1 cellular context compared by ENCODE assay signal in genomic region chr2:105804266-105804665, GRCh38.
TF ChIP-seq lines count a peak whose summit lies in the region.

No MANE protein-coding gene starts in this region.

TF ChIP-seq in HEK293, 187 proteins besides CTCF, POLR2A, EP300 and RAD21 (continued from another document and continues in another):
- TF ChIP-seq ZNF121 (tag by site-specific recombination; IDR thresholded peaks at IDR 0.05) (no peak), KLF7 (tag by site-specific recombination; IDR thresholded peaks at IDR 0.05; ENCODE audit: borderline replicate concordance) (no peak), ZNF248 (tag by site-specific recombination; IDR thresholded peaks at IDR 0.05) (no peak), SP7 (tag by site-specific recombination; IDR thresholded peaks at IDR 0.05) (0 out of 2 replicates have a peak, but pooled peaks have one; percentile 43), ZNF548 (tag by site-specific recombination; IDR thresholded peaks at IDR 0.05) (no peak), OSR2 (tag by site-specific recombination; IDR thresholded peaks at IDR 0.05) (peak; percentile 46; the same call in 1 of the 2 replicates), ZNF692 (tag by site-specific recombination; IDR thresholded peaks at IDR 0.05) (0 out of 2 replicates have a peak, but pooled peaks have one; percentile 41), ZNF645 (tag by site-specific recombination; IDR thresholded peaks at IDR 0.05) (no peak), ZNF350 (tag by site-specific recombination; IDR thresholded peaks at IDR 0.05) (no peak), ZNF529 (tag by site-specific recombination; IDR thresholded peaks at IDR 0.05; ENCODE audit: insufficient replicate concordance) (no peak), SCRT2 (tag by site-specific recombination; IDR thresholded peaks at IDR 0.05) (no peak), ZEB2 (tag by site-specific recombination; IDR thresholded peaks at IDR 0.05) (peak; percentile 70), PRDM1 (tag by site-specific recombination; IDR thresholded peaks at IDR 0.05) (no peak), SETDB1 (IDR thresholded peaks at IDR 0.05; ENCODE audit: insufficient read length, low read length) (no peak), PRDM6 (tag by site-specific recombination; IDR thresholded peaks at IDR 0.05) (peak; percentile 83), ZNF580 (tag by site-specific recombination; IDR thresholded peaks at IDR 0.05) (no peak; the same call in 1 of the 2 replicates), ZBTB10 (tag by site-specific recombination; IDR thresholded peaks at IDR 0.05) (no peak), ZNF202 (tag by site-specific recombination; IDR thresholded peaks at IDR 0.05; ENCODE audit: borderline replicate concordance) (no peak), ZNF621 (tag by site-specific recombination; IDR thresholded peaks at IDR 0.05) (no peak), ZNF660 (tag by site-specific recombination; IDR thresholded peaks at IDR 0.05) (0 out of 2 replicates have a peak, but pooled peaks have one; percentile 37), ZBTB20 (tag by site-specific recombination; IDR thresholded peaks at IDR 0.05) (no peak), ZNF2 (tag by site-specific recombination; IDR thresholded peaks at IDR 0.05) (no peak), ZNF76 (tag by site-specific recombination; IDR thresholded peaks at IDR 0.05; ENCODE audit: borderline replicate concordance, low read depth) (no peak), ZNF555 (tag by site-specific recombination; conservative IDR thresholded peaks at IDR 0.05) (no peak), ZNF335 (tag by site-specific recombination; conservative IDR thresholded peaks at IDR 0.05) (no peak), ZNF544 (tag by site-specific recombination; IDR thresholded peaks at IDR 0.05) (no peak), SP3 (tag by site-specific recombination; IDR thresholded peaks at IDR 0.05) (no peak), SALL2 (tag by site-specific recombination; IDR thresholded peaks at IDR 0.05; ENCODE audit: borderline replicate concordance) (no peak), ZNF324 (tag by site-specific recombination; IDR thresholded peaks at IDR 0.05) (no peak), ZNF10 (tag by site-specific recombination; IDR thresholded peaks at IDR 0.05) (no peak), ZNF138 (tag by site-specific recombination; IDR thresholded peaks at IDR 0.05; ENCODE audit: borderline replicate concordance) (no peak), GFI1B (tag by site-specific recombination; IDR thresholded peaks at IDR 0.05) (0 out of 2 replicates have a peak, but pooled peaks have one; percentile 10), ZNF629 (tag by site-specific recombination; IDR thresholded peaks at IDR 0.05) (0 out of 2 replicates have a peak, but pooled peaks have one; percentile 23), MZF1 (tag by site-specific recombination; IDR thresholded peaks at IDR 0.05; ENCODE audit: borderline replicate concordance) (no peak), PBX3 (CRISPR knock-in tag; IDR thresholded peaks at IDR 0.05) (no peak), ZNF596 (tag by site-specific recombination; IDR thresholded peaks at IDR 0.05) (no peak), ZNF366 (tag by site-specific recombination; conservative IDR thresholded peaks at IDR 0.05) (peak; percentile 44; the same call in 1 of the 2 replicates), ZNF518A (tag by site-specific recombination; conservative IDR thresholded peaks at IDR 0.05; ENCODE audit: low read depth) (no peak)
- TF ChIP-seq, protein P1, sequence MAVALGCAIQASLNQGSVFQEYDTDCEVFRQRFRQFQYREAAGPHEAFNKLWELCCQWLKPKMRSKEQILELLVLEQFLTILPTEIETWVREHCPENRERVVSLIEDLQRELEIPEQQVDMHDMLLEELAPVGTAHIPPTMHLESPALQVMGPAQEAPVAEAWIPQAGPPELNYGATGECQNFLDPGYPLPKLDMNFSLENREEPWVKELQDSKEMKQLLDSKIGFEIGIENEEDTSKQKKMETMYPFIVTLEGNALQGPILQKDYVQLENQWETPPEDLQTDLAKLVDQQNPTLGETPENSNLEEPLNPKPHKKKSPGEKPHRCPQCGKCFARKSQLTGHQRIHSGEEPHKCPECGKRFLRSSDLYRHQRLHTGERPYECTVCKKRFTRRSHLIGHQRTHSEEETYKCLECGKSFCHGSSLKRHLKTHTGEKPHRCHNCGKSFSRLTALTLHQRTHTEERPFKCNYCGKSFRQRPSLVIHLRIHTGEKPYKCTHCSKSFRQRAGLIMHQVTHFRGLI (tag by site-specific recombination; IDR thresholded peaks at IDR 0.05), result no peak
- TF ChIP-seq, protein P2, sequence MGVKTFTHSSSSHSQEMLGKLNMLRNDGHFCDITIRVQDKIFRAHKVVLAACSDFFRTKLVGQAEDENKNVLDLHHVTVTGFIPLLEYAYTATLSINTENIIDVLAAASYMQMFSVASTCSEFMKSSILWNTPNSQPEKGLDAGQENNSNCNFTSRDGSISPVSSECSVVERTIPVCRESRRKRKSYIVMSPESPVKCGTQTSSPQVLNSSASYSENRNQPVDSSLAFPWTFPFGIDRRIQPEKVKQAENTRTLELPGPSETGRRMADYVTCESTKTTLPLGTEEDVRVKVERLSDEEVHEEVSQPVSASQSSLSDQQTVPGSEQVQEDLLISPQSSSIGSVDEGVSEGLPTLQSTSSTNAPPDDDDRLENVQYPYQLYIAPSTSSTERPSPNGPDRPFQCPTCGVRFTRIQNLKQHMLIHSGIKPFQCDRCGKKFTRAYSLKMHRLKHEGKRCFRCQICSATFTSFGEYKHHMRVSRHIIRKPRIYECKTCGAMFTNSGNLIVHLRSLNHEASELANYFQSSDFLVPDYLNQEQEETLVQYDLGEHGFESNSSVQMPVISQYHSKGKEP (tag by site-specific recombination; IDR thresholded peaks at IDR 0.05), result peak; percentile 47; the same call in 1 of the 2 replicates
- TF ChIP-seq, protein P3, sequence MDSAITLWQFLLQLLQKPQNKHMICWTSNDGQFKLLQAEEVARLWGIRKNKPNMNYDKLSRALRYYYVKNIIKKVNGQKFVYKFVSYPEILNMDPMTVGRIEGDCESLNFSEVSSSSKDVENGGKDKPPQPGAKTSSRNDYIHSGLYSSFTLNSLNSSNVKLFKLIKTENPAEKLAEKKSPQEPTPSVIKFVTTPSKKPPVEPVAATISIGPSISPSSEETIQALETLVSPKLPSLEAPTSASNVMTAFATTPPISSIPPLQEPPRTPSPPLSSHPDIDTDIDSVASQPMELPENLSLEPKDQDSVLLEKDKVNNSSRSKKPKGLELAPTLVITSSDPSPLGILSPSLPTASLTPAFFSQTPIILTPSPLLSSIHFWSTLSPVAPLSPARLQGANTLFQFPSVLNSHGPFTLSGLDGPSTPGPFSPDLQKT (IDR thresholded peaks at IDR 0.05; ENCODE audit: borderline replicate concordance, low read depth, low read length), result no peak
- TF ChIP-seq, protein P4, sequence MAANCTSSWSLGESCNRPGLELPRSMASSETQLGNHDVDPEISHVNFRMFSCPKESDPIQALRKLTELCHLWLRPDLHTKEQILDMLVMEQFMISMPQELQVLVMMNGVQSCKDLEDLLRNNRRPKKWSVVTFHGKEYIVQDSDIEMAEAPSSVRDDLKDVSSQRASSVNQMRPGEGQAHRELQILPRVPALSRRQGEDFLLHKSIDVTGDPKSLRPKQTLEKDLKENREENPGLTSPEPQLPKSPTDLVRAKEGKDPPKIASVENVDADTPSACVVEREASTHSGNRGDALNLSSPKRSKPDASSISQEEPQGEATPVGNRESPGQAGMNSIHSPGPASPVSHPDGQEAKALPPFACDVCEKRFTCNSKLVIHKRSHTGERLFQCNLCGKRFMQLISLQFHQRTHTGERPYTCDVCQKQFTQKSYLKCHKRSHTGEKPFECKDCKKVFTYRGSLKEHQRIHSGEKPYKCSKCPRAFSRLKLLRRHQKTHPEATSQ (tag by site-specific recombination; IDR thresholded peaks at IDR 0.05), result no peak
